In the genomic region with DNA sequence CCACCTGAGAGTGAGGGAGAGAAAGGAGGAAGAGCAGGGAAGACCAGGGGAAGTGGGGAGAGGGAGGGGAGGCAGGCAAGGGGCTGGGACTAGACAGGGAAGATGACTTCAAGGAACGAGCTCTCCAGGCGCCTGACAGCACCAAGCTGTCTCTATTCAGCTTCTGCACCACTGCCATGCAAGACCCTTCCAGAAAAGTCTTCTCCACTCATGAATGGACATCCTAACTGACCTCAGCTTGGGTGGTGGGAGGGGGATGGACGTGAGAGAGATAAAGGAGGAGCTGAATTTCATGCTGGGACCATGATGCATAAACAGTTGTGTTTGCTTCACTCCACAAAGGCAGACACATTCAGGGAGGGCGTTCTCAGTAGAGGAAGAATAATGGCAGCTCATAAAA, we compare ENCODE assay signal across 22 cellular contexts.
"Had no signal": no experiment of that assay in that cellular context is flagged by ENCODE, and none has a peak within 500 bp of the region (broad histone marks: within the 10 kb centered on the region; RNA-seq: fewer than 3 reads in every experiment).

No MANE protein-coding gene starts in this region.

- H3K27me3 Mint-ChIP-seq: activated naive CD8-positive, alpha-beta T cell treated with anti-CD3 and anti-CD28 coated beads, Interleukin-2, amount 10 ng/mL, durations not matched to agents 7 days and 5 days had no signal

- H3K27ac ChIP-seq: gastrocnemius medialis, left ventricle myocardium inferior, ovary, psoas muscle, suprapubic skin, tibial artery, VCaP had no signal

- H3K27me3 ChIP-seq: gastrocnemius medialis, ovary, suprapubic skin had no signal

- H3K4me3 ChIP-seq: gastrocnemius medialis, left ventricle myocardium inferior, ovary, psoas muscle, suprapubic skin, tibial artery had no signal

- H3K4me3 Mint-ChIP-seq: activated naive CD4-positive, alpha-beta T cell treated with anti-CD3 and anti-CD28 coated beads, Interleukin-2, amount 10 ng/mL, durations not matched to agents 7 days and 5 days; activated naive CD8-positive, alpha-beta T cell treated with anti-CD3 and anti-CD28 coated beads, Interleukin-2, amount 10 ng/mL, durations not matched to agents 7 days and 5 days; central memory CD8-positive, alpha-beta T cell; nephron had no signal

- FAIRE-seq: colon, islet of Langerhans had no signal

- ATAC-seq: gastrocnemius medialis, psoas muscle had no signal

- H3K36me3 ChIP-seq: gastrocnemius medialis, left ventricle myocardium inferior, ovary, suprapubic skin, tibial artery had no signal

- H3K9me3 Mint-ChIP-seq: activated naive CD8-positive, alpha-beta T cell treated with anti-CD3 and anti-CD28 coated beads, Interleukin-2, amount 10 ng/mL, durations not matched to agents 7 days and 5 days; central memory CD8-positive, alpha-beta T cell had no signal

- H3K36me3 Mint-ChIP-seq: activated naive CD4-positive, alpha-beta T cell treated with anti-CD3 and anti-CD28 coated beads, Interleukin-2, amount 10 ng/mL, durations not matched to agents 7 days and 5 days; activated naive CD8-positive, alpha-beta T cell treated with anti-CD3 and anti-CD28 coated beads, Interleukin-2, amount 10 ng/mL, durations not matched to agents 7 days and 5 days had no signal

- H3K27ac Mint-ChIP-seq: activated naive CD4-positive, alpha-beta T cell treated with anti-CD3 and anti-CD28 coated beads, Interleukin-2, amount 10 ng/mL, durations not matched to agents 7 days and 5 days; activated naive CD8-positive, alpha-beta T cell treated with anti-CD3 and anti-CD28 coated beads, Interleukin-2, amount 10 ng/mL, durations not matched to agents 7 days and 5 days had no signal

- H3K4me1 Mint-ChIP-seq: activated naive CD4-positive, alpha-beta T cell treated with anti-CD3 and anti-CD28 coated beads, Interleukin-2, amount 10 ng/mL, durations not matched to agents 7 days and 5 days; activated naive CD8-positive, alpha-beta T cell treated with anti-CD3 and anti-CD28 coated beads, Interleukin-2, amount 10 ng/mL, durations not matched to agents 7 days and 5 days; central memory CD8-positive, alpha-beta T cell had no signal

- H3K4me1 ChIP-seq: gastrocnemius medialis, left ventricle myocardium inferior, psoas muscle, suprapubic skin, tibial artery had no signal

- DNase-seq: activated CD4-positive, alpha-beta T cell treated with anti-CD3 and anti-CD28 coated beads for 4 hours; activated CD4-positive, alpha-beta T cell treated with anti-CD3 and anti-CD28 coated beads, Interleukin-2, amount 50 U/mL, for 4 hours; activated effector memory CD4-positive, alpha-beta T cell treated with Interleukin-2 at 50 U/mL for 16 hours; activated naive CD4-positive, alpha-beta T cell treated with anti-CD3 and anti-CD28 coated beads, Interleukin-2, amount 10 ng/mL, durations not matched to agents 7 days and 5 days; activated naive CD8-positive, alpha-beta T cell treated with anti-CD3 and anti-CD28 coated beads, Interleukin-2, amount 10 ng/mL, durations not matched to agents 7 days and 5 days; amniotic stem cell; dermis blood vessel endothelial cell; effector CD8-positive, alpha-beta T cell; gastrocnemius medialis; glutamatergic neuron; left ventricle myocardium inferior; ovary; psoas muscle; stimulated activated naive CD4-positive, alpha-beta T cell; T-helper 1 cell; tibial artery had no signal

- H3K9me3 ChIP-seq: gastrocnemius medialis, ovary, psoas muscle, tibial artery had no signal
